1 cellular context compared by ENCODE assay signal in the genomic region with DNA sequence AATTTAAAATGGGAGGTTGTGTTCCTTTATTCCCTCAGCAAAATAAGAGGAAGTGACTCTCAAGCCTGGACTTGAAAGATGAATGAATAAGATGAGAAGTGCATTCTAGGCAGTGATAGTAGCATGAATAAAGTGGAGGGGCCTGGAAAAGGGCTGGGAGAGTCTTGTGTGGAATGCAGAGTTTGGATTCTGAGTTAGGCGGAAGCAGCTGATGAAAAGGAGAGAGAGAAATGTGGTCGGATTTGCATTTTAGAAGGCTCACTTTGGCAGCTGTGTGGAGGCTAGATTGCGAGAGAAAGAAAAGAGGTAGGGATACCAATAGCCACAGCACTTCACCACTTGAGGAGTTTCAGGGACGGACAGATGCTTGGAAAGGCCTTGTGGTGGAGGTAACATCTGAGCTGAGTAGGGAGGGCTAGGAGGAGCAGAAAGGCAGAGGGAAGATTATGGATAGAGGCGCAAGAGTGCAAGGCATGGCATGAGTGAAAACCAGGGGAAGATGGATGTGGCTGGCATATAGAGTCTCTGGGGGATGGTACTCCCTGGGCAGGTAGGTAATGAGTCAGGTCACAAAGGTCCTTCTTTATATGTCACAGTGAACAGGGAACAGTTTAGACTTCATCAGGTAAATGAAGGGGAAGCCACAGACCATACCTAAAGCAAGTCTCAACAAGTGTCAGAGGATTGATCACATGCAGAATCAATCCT.
TF ChIP-seq lines count a peak whose summit lies in the region.

No MANE protein-coding gene starts in this region.

TF ChIP-seq in H1, 55 proteins besides CTCF, POLR2A, EP300 and RAD21:
- TF ChIP-seq SP1 (IDR thresholded peaks at IDR 0.05; ENCODE audit: low read depth, low read length) (peak; percentile 48; the same call in 1 of the 2 replicates), BACH1 (IDR thresholded peaks at IDR 0.05; ENCODE audit: low read length) (no peak), SIN3A (conservative IDR thresholded peaks at IDR 0.05 in 1 of 2, IDR thresholded peaks at IDR 0.05 in 1 of 2; ENCODE audit: low read depth in 1 of 2, low read length in 2 of 2) (peak in 1 of 2 experiments; percentile 45; a peak in 1 of 4 replicates), ASH2L (IDR thresholded peaks at IDR 0.05; ENCODE audit: low read length) (peak; percentile 27), TCF12 (IDR thresholded peaks at IDR 0.05; ENCODE audit: low read depth, low read length) (no peak), POLR2AphosphoS5 (IDR thresholded peaks at IDR 0.05; ENCODE audit: low read depth, low read length) (no peak)
- TF ChIP-seq, protein P1, sequence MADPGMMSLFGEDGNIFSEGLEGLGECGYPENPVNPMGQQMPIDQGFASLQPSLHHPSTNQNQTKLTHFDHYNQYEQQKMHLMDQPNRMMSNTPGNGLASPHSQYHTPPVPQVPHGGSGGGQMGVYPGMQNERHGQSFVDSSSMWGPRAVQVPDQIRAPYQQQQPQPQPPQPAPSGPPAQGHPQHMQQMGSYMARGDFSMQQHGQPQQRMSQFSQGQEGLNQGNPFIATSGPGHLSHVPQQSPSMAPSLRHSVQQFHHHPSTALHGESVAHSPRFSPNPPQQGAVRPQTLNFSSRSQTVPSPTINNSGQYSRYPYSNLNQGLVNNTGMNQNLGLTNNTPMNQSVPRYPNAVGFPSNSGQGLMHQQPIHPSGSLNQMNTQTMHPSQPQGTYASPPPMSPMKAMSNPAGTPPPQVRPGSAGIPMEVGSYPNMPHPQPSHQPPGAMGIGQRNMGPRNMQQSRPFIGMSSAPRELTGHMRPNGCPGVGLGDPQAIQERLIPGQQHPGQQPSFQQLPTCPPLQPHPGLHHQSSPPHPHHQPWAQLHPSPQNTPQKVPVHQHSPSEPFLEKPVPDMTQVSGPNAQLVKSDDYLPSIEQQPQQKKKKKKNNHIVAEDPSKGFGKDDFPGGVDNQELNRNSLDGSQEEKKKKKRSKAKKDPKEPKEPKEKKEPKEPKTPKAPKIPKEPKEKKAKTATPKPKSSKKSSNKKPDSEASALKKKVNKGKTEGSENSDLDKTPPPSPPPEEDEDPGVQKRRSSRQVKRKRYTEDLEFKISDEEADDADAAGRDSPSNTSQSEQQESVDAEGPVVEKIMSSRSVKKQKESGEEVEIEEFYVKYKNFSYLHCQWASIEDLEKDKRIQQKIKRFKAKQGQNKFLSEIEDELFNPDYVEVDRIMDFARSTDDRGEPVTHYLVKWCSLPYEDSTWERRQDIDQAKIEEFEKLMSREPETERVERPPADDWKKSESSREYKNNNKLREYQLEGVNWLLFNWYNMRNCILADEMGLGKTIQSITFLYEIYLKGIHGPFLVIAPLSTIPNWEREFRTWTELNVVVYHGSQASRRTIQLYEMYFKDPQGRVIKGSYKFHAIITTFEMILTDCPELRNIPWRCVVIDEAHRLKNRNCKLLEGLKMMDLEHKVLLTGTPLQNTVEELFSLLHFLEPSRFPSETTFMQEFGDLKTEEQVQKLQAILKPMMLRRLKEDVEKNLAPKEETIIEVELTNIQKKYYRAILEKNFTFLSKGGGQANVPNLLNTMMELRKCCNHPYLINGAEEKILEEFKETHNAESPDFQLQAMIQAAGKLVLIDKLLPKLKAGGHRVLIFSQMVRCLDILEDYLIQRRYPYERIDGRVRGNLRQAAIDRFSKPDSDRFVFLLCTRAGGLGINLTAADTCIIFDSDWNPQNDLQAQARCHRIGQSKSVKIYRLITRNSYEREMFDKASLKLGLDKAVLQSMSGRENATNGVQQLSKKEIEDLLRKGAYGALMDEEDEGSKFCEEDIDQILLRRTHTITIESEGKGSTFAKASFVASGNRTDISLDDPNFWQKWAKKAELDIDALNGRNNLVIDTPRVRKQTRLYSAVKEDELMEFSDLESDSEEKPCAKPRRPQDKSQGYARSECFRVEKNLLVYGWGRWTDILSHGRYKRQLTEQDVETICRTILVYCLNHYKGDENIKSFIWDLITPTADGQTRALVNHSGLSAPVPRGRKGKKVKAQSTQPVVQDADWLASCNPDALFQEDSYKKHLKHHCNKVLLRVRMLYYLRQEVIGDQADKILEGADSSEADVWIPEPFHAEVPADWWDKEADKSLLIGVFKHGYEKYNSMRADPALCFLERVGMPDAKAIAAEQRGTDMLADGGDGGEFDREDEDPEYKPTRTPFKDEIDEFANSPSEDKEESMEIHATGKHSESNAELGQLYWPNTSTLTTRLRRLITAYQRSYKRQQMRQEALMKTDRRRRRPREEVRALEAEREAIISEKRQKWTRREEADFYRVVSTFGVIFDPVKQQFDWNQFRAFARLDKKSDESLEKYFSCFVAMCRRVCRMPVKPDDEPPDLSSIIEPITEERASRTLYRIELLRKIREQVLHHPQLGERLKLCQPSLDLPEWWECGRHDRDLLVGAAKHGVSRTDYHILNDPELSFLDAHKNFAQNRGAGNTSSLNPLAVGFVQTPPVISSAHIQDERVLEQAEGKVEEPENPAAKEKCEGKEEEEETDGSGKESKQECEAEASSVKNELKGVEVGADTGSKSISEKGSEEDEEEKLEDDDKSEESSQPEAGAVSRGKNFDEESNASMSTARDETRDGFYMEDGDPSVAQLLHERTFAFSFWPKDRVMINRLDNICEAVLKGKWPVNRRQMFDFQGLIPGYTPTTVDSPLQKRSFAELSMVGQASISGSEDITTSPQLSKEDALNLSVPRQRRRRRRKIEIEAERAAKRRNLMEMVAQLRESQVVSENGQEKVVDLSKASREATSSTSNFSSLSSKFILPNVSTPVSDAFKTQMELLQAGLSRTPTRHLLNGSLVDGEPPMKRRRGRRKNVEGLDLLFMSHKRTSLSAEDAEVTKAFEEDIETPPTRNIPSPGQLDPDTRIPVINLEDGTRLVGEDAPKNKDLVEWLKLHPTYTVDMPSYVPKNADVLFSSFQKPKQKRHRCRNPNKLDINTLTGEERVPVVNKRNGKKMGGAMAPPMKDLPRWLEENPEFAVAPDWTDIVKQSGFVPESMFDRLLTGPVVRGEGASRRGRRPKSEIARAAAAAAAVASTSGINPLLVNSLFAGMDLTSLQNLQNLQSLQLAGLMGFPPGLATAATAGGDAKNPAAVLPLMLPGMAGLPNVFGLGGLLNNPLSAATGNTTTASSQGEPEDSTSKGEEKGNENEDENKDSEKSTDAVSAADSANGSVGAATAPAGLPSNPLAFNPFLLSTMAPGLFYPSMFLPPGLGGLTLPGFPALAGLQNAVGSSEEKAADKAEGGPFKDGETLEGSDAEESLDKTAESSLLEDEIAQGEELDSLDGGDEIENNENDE (IDR thresholded peaks at IDR 0.05; ENCODE audit: insufficient replicate concordance, low read length): peak; percentile 8
TF ChIP-seq in H1: peak in this region for 4.
